In the genomic region with DNA sequence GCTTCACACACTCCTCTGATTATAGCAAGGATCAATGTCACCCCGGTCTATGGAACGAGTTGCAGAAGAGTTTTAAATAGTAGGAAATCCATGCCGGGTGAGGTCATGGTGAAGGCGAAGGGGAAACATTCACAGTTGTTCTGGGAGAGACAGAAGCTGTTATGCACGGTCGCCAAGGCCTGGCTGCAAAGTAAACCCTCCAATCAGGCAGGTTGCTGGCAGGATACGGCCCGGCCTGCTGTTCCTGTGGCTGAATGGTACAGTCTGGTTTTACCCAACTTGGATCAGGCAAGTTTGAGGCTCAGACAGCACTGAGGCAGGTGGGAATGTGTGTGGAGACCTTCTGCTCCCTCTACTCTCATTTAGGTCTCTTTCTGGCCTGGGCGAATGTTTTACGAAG, we compare ENCODE assay signal across 25 cellular contexts. TPM values are rescaled to one million over a fixed set of nuclear protein-coding genes. Genes with fewer than 3 reads are reported as not detected.
DNase-seq lines count a peak whose midpoint lies in the region; ATAC-seq and TF ChIP-seq lines count a peak whose summit lies in the region.
"Had no signal": no experiment of that assay in that cellular context is flagged by ENCODE, and none has a peak within 500 bp of the region (broad histone marks: within the 10 kb centered on the region; RNA-seq: fewer than 3 reads in every experiment).

No MANE protein-coding gene starts in this region.

- DNase-seq in G401 (ENCODE audit: low spot score) (peak; percentile 85), astrocyte of the hippocampus (ENCODE audit: low read depth, low spot score) (peak; percentile 21), cardiac septum (ENCODE audit: low spot score) (peak; percentile 67), psoas muscle (peak; percentile 27 to 80), stomach (no peak), foreskin keratinocyte (no peak)
- DNase-seq: activated CD4-positive, alpha-beta T cell treated with anti-CD3 and anti-CD28 coated beads, Interleukin-2, amount 50 U/mL, for 4 hours; activated naive CD8-positive, alpha-beta T cell treated with anti-CD3 and anti-CD28 coated beads, Interleukin-2, amount 50 U/mL, for 24 hours; activated T-cell treated with anti-CD3 and anti-CD28 coated beads, Interleukin-2, amount 50 U/mL, for 72 hours; DMS79 treated with DMSO at 0.1 percent for 48 hours; effector CD8-positive, alpha-beta T cell; mammary epithelial cell; naive B cell; NCI-H1417 treated with DMSO at 0.1 percent for 48 hours; NCI-H2171; NCI-H748 treated with DMSO at 0.1 percent for 48 hours; SHP77 treated with DMSO at 0.1 percent for 48 hours; testis had no signal

- ATAC-seq in psoas muscle: peak; percentile 82 to 94 (median 90)
- ATAC-seq in GM18868 (IDR thresholded peaks at IDR 0.05; ENCODE audit: unreplicated experiment): no peak
- ATAC-seq in foreskin keratinocyte: no peak
- no peak for ATAC-seq in HG02571 (IDR thresholded peaks at IDR 0.05; ENCODE audit: unreplicated experiment)
- ATAC-seq: activated naive CD8-positive, alpha-beta T cell treated with anti-CD3 and anti-CD28 coated beads, Interleukin-2, amount 50 U/mL, for 24 hours; activated T-cell treated with anti-CD3 and anti-CD28 coated beads, Interleukin-2, amount 50 U/mL, for 72 hours; T-cell had no signal

- no peak for TF ChIP-seq EP300 in stomach (IDR thresholded peaks at IDR 0.05)

- TF ChIP-seq POLR2A in stomach (IDR thresholded peaks at IDR 0.05): no peak

- H3K4me1 ChIP-seq in psoas muscle: peaks cover 46% of the 10 kb centered on the region
- H3K4me1 ChIP-seq in stomach: peaks cover 0 to 9% (median 0%) of the 10 kb centered on the region in 4 donors
- H3K4me1 ChIP-seq in foreskin keratinocyte: no peaks in the 10 kb centered on the region
- H3K4me1 ChIP-seq: breast epithelium, parathyroid adenoma, testis had no signal

- H3K27ac ChIP-seq in psoas muscle: peak overlapping the region; percentile 82
- H3K27ac ChIP-seq in stomach: no peak overlapping the region
- H3K27ac ChIP-seq in foreskin keratinocyte: no peak overlapping the region
- H3K27ac ChIP-seq: breast epithelium, parathyroid adenoma, testis had no signal

- H3K4me3 ChIP-seq in psoas muscle (no peak overlapping the region), stomach (no peak overlapping the region)
- H3K4me3 ChIP-seq: breast epithelium, skin epidermis, testis had no signal

- intact Hi-C loops in cardiac septum (cut with DNase I): no loop called here
- intact Hi-C loops in psoas muscle (cut with DNase I): loop anchor here in 1 of 2 donors (5.0 kb wide), 1 partner anchor 83 kb away; no protein-coding TSS in a partner anchor
- intact Hi-C loops in stomach (cut with DNase I; ENCODE audit: low total_unique reads): no loop called here

- no peak for TF ChIP-seq CTCF in psoas muscle (IDR thresholded peaks at IDR 0.05)
- TF ChIP-seq CTCF in stomach (IDR thresholded peaks at IDR 0.05): no peak
- TF ChIP-seq CTCF in foreskin keratinocyte (conservative IDR thresholded peaks at IDR 0.05): no peak

- H3K27me3 ChIP-seq in psoas muscle (ENCODE audit: insufficient read depth in 3 of 3, low read length in 2 of 3) (no peaks in the 10 kb centered on the region), stomach (peaks cover 0 to 26% (median 11%) of the 10 kb centered on the region in 3 donors), foreskin keratinocyte (no peaks in the 10 kb centered on the region)
- H3K27me3 ChIP-seq: breast epithelium, testis had no signal

- 19 to 31% (median 29%) methylated on average over 10 of the region's 10 CpGs for WGBS in psoas muscle, 3 donors
- WGBS in stomach, 5 donors: 40 to 57% (median 50%) methylated on average over 10 of the region's 10 CpGs

- H3K36me3 ChIP-seq in psoas muscle (ENCODE audit: insufficient read depth in 1 of 2, low read depth in 1 of 2) (no peaks in the 10 kb centered on the region), stomach (no peaks in the 10 kb centered on the region)
- H3K36me3 ChIP-seq: breast epithelium had no signal

- H3K9me3 ChIP-seq in psoas muscle (no peaks in the 10 kb centered on the region), stomach (no peaks in the 10 kb centered on the region)
- H3K9me3 ChIP-seq: breast epithelium, testis had no signal

- in situ Hi-C loops in G401 (cut with HindIII; ENCODE audit: low sequenced_read_pairs): no loop called here

RNA-seq across cellular contexts. Expression of a gene that starts 45.3 kb away (rescaled TPM):
- total RNA-seq in G401 (2014; rRNA removed; shearing (Covaris generic)): not detected in 2 replicates
- 0.13 TPM for total RNA-seq in cardiac septum
- total RNA-seq in psoas muscle: 1 to 10 TPM in 3 of 4 donors, under 1 TPM in 1; 0.36 to 6.5 (median 4.1) TPM
- under 1 TPM; 0.08 to 0.77 (median 0.49) TPM for polyA plus RNA-seq in psoas muscle
- total RNA-seq in stomach: under 1 TPM in 1 of 5 donors, not detected in 4; 0.37 TPM
- polyA plus RNA-seq in stomach: under 1 TPM in 1 of 3 donors, not detected in 2; 0.03 TPM
- total RNA-seq in foreskin keratinocyte: not detected in 2 replicates
- not detected in 2 replicates for polyA plus RNA-seq in foreskin keratinocyte
- total RNA-seq: activated T-cell treated with anti-CD3 and anti-CD28 coated beads, Interleukin-2, amount 50 U/mL, for 72 hours; fibroblast of lung; mammary epithelial cell; T-cell had no signal
- polyA plus RNA-seq: fibroblast of lung, mammary epithelial cell had no signal

Comparison
In these comparisons a context has a peak if more than half of its experiments do, and no peak if none do; other contexts are left out.
1. DNase-seq: peak in G401 (single experiment), astrocyte of the hippocampus (single experiment), cardiac septum (single experiment) and psoas muscle (2 of 2); none in stomach (single experiment) and foreskin keratinocyte (0 of 2).
2. ATAC-seq: peak in psoas muscle (4 of 4); none in GM18868 (single experiment), foreskin keratinocyte (single experiment) and HG02571 (single experiment).